In the genomic region with DNA sequence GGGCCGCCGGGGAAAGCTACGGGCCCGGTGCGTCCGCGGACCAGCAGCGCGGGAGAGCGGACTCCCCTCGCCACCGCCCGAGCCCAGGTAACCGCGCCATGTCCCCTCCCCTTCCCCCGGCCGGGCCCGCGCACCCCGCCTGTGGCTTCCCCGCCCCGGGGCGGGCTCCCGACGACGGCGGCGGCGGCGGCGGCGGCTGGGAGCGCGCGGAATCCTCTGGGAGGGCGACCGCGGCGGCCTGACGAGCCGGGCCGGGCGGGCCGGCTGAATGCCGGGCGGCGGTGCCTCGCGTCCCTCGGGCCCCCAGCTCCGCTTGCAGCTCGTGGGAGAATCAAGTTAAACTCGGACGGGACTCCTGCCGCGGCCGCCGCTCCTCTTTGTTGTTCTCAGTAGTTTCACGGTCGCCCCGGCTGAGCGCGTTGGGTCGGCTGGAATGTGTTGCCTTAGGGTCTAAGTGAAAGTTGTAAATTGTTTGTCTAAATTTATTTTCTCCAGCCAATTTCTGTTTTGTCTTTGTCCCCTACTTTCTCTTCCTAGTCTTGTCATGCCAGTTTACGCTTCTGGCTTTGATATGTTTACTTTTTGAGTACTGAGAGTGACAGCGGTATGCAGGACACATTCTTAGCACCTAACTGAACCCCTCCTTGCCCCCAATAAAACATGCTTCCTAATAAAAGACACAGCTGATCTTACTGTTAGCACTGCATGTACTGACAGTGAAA, we compare ENCODE assay signal across 8 cellular contexts. TPM values are rescaled to one million over a fixed set of nuclear protein-coding genes. Genes with fewer than 3 reads are reported as not detected.
DNase-seq lines count a peak whose midpoint lies in the region; ATAC-seq and TF ChIP-seq lines count a peak whose summit lies in the region.

No MANE protein-coding gene starts in this region.

- peak overlapping the region; percentile 81 for H3K4me2 ChIP-seq in hepatocyte

- no peak for TF ChIP-seq RAD21 in Ishikawa (IDR thresholded peaks at IDR 0.05; ENCODE audit: low read depth)

- ATAC-seq in GM21528 (IDR thresholded peaks at IDR 0.05; ENCODE audit: low FRiP score, unreplicated experiment) = peak; percentile 56
- ATAC-seq in aorta (ENCODE audit: low FRiP score) = peak; percentile 86

- peak overlapping the region; percentile 58 for H3K4me3 ChIP-seq in hepatocyte
- peak overlapping the region; percentile 86 to 95 for H3K4me3 ChIP-seq in aorta (ENCODE audit: low read length in 2 of 2)

- H3K27ac ChIP-seq in angular gyrus (ENCODE audit: low read depth, low read length) (peak overlapping the region; percentile 84), hepatocyte (peak overlapping the region; percentile 97), aorta (ENCODE audit: low read depth in 1 of 2, low read length in 2 of 2) (peak overlapping the region; percentile 96 to 99)

- no peak for TF ChIP-seq EP300 in Ishikawa (IDR thresholded peaks at IDR 0.05; ENCODE audit: borderline replicate concordance)

- no peaks in the 10 kb centered on the region for H3K27me3 ChIP-seq in hepatocyte
- no peaks in the 10 kb centered on the region for H3K27me3 ChIP-seq in aorta (ENCODE audit: control insufficient read depth in 1 of 2, insufficient read depth in 2 of 2, low read length in 1 of 2)

- H3K4me1 ChIP-seq in hepatocyte (ENCODE audit: insufficient read depth) (peaks cover 37% of the 10 kb centered on the region), aorta (ENCODE audit: control insufficient read depth in 1 of 2, insufficient read depth in 2 of 2, low read length in 2 of 2) (peaks cover 3 to 4% of the 10 kb centered on the region in 2 donors)

- intact Hi-C loops in aorta (cut with DNase I) = loop anchor here (2.0 to 5.0 kb wide), 4 partner anchors 63 to 167 kb away; a partner anchor contains a TSS

- H3K79me2 ChIP-seq in hepatocyte = peaks cover 83% of the 10 kb centered on the region

- no peaks in the 10 kb centered on the region for H3K9me2 ChIP-seq in hepatocyte (replicated peaks; ENCODE audit: insufficient read depth)

- no peak overlapping the region for H2AFZ ChIP-seq in hepatocyte

- no peak for TF ChIP-seq CTCF in hepatocyte (IDR thresholded peaks at IDR 0.05; ENCODE audit: poor library complexity)

- under 1% methylated on average over 26 of the region's 66 CpGs for WGBS in hepatocyte (ENCODE audit: low lambda C conversion rate, missing lambda C conversion rate)
- 0 to 1% methylated on average over 32 to 66 of the region's 66 CpGs for WGBS in aorta, 2 donors

- H4K20me1 ChIP-seq in hepatocyte (ENCODE audit: insufficient read depth, poor library complexity, severe bottlenecking) = peaks cover 51% of the 10 kb centered on the region

- DNase-seq in Daoy (ENCODE audit: low read depth) = peak; percentile 64
- peak; percentile 63 for DNase-seq in T follicular helper cell (ENCODE audit: low read depth)
- DNase-seq in hepatocyte (ENCODE audit: low spot score) = peak; percentile 90
- DNase-seq in retina = peak; percentile 68
- DNase-seq in aorta = peak; percentile 82 to 92

- H3K36me3 ChIP-seq in hepatocyte (replicated peaks; ENCODE audit: insufficient read depth, low read depth) (no peaks in the 10 kb centered on the region), aorta (ENCODE audit: control insufficient read depth in 1 of 2, insufficient read depth in 2 of 2, low read length in 1 of 2) (no peaks in the 10 kb centered on the region)

- no peaks in the 10 kb centered on the region for H3K9me3 ChIP-seq in hepatocyte (ENCODE audit: low read depth)
- H3K9me3 ChIP-seq in aorta (ENCODE audit: control insufficient read depth, low read length) = no peaks in the 10 kb centered on the region

TF ChIP-seq in Ishikawa, 13 proteins besides CTCF, POLR2A, EP300 and RAD21:
- TF ChIP-seq TEAD4 (IDR thresholded peaks at IDR 0.05) (peak; percentile 14; the same call in 1 of the 2 replicates), TCF12 (IDR thresholded peaks at IDR 0.05; ENCODE audit: low read depth) (no peak)

RNA-seq across cellular contexts. Expression of a gene that starts 0.7 kb away (rescaled TPM):
- 48.3 and 75.9 TPM in 2 replicates for total RNA-seq in Daoy (2014; rRNA removed; shearing (Covaris generic))
- 109 and 116 TPM in 2 replicates for total RNA-seq in hepatocyte
- polyA plus RNA-seq in hepatocyte = 62.5 and 64.4 TPM in 2 replicates
- 100 to 1,000 TPM; 109 to 136 TPM for total RNA-seq in aorta
- polyA plus RNA-seq in aorta = 10 to 100 TPM; 26.9 to 36.2 TPM

Comparison
In these comparisons a context has a peak if more than half of its experiments do, and no peak if none do; other contexts are left out.
1. Peak in every context shown above with its lines: DNase-seq, ATAC-seq, H3K4me3 ChIP-seq and H3K27ac ChIP-seq.